In the genomic region with DNA sequence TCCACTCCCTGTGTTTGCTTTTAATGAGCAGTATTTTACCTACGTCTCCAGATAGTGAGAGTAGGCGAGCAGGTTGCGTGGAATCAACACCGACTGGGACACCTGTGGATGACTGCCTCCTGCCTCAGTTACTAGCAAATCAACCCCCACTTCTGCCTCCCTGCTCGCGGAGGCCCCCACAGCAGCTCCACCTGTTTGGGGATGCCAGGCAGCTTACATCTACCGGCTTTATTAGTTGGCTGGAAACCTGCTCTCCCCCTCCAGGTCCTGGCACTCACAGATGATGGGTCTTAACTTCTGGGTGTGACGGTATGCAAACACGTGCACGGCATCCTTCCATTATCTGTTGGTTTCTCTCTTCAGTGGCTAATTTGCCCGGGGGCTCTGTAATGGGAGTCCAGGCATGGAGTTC, we compare ENCODE assay signal across 19 cellular contexts.
DNase-seq lines count a peak whose midpoint lies in the region; TF ChIP-seq lines count a peak whose summit lies in the region.
"Had no signal": no experiment of that assay in that cellular context is flagged by ENCODE, and none has a peak within 500 bp of the region (broad histone marks: within the 10 kb centered on the region; RNA-seq: fewer than 3 reads in every experiment).

No MANE protein-coding gene starts in this region.

- TF ChIP-seq CTCF in HEK293 (tag by site-specific recombination; IDR thresholded peaks at IDR 0.05) (no peak), smooth muscle cell (IDR thresholded peaks at IDR 0.05; ENCODE audit: borderline replicate concordance, insufficient read depth, poor library complexity, severe bottlenecking) (no peak)

- peak overlapping the region; percentile 71 for H3K4me2 ChIP-seq in smooth muscle cell
- H3K4me2 ChIP-seq: BLaER1 had no signal

- H3K27ac ChIP-seq in HEK293 (ENCODE audit: extremely low read depth, low read depth, low read length) (no peak overlapping the region; the same call in 1 of the 2 replicates), iPS-20b (ENCODE audit: low read length) (no peak overlapping the region), smooth muscle cell (ENCODE audit: low read depth) (no peak overlapping the region)
- H3K27ac ChIP-seq: ascending aorta, BLaER1, gastrocnemius medialis, prostate gland had no signal

- H3K36me3 Mint-ChIP-seq in activated naive CD4-positive, alpha-beta T cell treated with anti-CD3 and anti-CD28 coated beads for 36 hours (ENCODE audit: low read depth) = no peaks in the 10 kb centered on the region
- no peaks in the 10 kb centered on the region for H3K36me3 Mint-ChIP-seq in activated naive CD8-positive, alpha-beta T cell treated with anti-CD3 and anti-CD28 coated beads for 36 hours
- H3K36me3 Mint-ChIP-seq: naive thymus-derived CD4-positive, alpha-beta T cell; stimulated activated memory B cell treated with anti-CD40 and anti-IgM and Interleukin-4, amounts not matched to agents 10 μg/mL and 1 μg/mL and 100 μg/mL, for 72 hours had no signal

- H3K9ac ChIP-seq in iPS-20b (ENCODE audit: low read depth, low read length) (peak overlapping the region; percentile 11; the same call in 1 of the 2 replicates), smooth muscle cell (ENCODE audit: low read depth) (no peak overlapping the region)
- H3K9ac ChIP-seq: BLaER1 had no signal

- H2AFZ ChIP-seq in smooth muscle cell (ENCODE audit: low read depth) = peak overlapping the region; percentile 87

- H3K4me3 Mint-ChIP-seq in activated naive CD4-positive, alpha-beta T cell treated with anti-CD3 and anti-CD28 coated beads for 36 hours = no peak overlapping the region
- H3K4me3 Mint-ChIP-seq in activated naive CD8-positive, alpha-beta T cell treated with anti-CD3 and anti-CD28 coated beads for 36 hours = no peak overlapping the region
- H3K4me3 Mint-ChIP-seq: activated CD4-positive, alpha-beta T cell treated with anti-CD3 and anti-CD28 coated beads, Interleukin-2, amount 10 ng/mL, durations not matched to agents 24 days and 14 days; naive thymus-derived CD4-positive, alpha-beta T cell; stimulated activated memory B cell treated with anti-CD40 and anti-IgM and Interleukin-4, amounts not matched to agents 10 μg/mL and 1 μg/mL and 100 μg/mL, for 72 hours had no signal

- CTCF ChIA-PET in HEK293 (lab: Yijun Ruan, JAX) = interaction anchor here (1.4 kb wide), 1 partner anchor 18 kb away, joined by 4 read pairs; no protein-coding TSS in a partner anchor
- CTCF ChIA-PET in activated naive CD4-positive, alpha-beta T cell treated with anti-CD3 and anti-CD28 coated beads for 36 hours (lab: Charles Lee) = interaction anchor here (0.6 kb wide), 1 partner anchor 265 kb away, joined by 3 read pairs; no protein-coding TSS in a partner anchor

- no peaks in the 10 kb centered on the region for H4K20me1 ChIP-seq in smooth muscle cell (ENCODE audit: low read depth)
- H4K20me1 ChIP-seq: BLaER1 had no signal

- no peaks in the 10 kb centered on the region for H3K9me3 ChIP-seq in HEK293 (ENCODE audit: control insufficient read depth, insufficient read depth, low read depth, low read length)
- H3K9me3 ChIP-seq in iPS-20b (ENCODE audit: insufficient read depth, low read depth, low read length) = no peaks in the 10 kb centered on the region
- H3K9me3 ChIP-seq in smooth muscle cell (replicated peaks; ENCODE audit: low read depth) = no peaks in the 10 kb centered on the region
- H3K9me3 ChIP-seq: ascending aorta, BLaER1, gastrocnemius medialis, prostate gland, tibial nerve had no signal

- H3K27me3 Mint-ChIP-seq in activated naive CD4-positive, alpha-beta T cell treated with anti-CD3 and anti-CD28 coated beads for 36 hours (ENCODE audit: low read depth) = peaks cover 11% of the 10 kb centered on the region
- H3K27me3 Mint-ChIP-seq in activated naive CD8-positive, alpha-beta T cell treated with anti-CD3 and anti-CD28 coated beads for 36 hours = peaks cover 15% of the 10 kb centered on the region

- no peaks in the 10 kb centered on the region for H3K4me1 Mint-ChIP-seq in activated naive CD4-positive, alpha-beta T cell treated with anti-CD3 and anti-CD28 coated beads for 36 hours (ENCODE audit: low read depth)
- no peaks in the 10 kb centered on the region for H3K4me1 Mint-ChIP-seq in activated naive CD8-positive, alpha-beta T cell treated with anti-CD3 and anti-CD28 coated beads for 36 hours
- H3K4me1 Mint-ChIP-seq: activated CD4-positive, alpha-beta T cell treated with anti-CD3 and anti-CD28 coated beads, Interleukin-2, amount 10 ng/mL, durations not matched to agents 24 days and 14 days had no signal

- 55% methylated on average over 11 of the region's 11 CpGs for WGBS in smooth muscle cell (ENCODE audit: low lambda C conversion rate)

- H3K9me3 Mint-ChIP-seq in activated naive CD4-positive, alpha-beta T cell treated with anti-CD3 and anti-CD28 coated beads for 36 hours = no peaks in the 10 kb centered on the region
- no peaks in the 10 kb centered on the region for H3K9me3 Mint-ChIP-seq in activated naive CD8-positive, alpha-beta T cell treated with anti-CD3 and anti-CD28 coated beads for 36 hours
- H3K9me3 Mint-ChIP-seq: activated CD4-positive, alpha-beta T cell treated with anti-CD3 and anti-CD28 coated beads, Interleukin-2, amount 10 ng/mL, durations not matched to agents 24 days and 14 days; naive thymus-derived CD4-positive, alpha-beta T cell; stimulated activated memory B cell treated with anti-CD40 and anti-IgM and Interleukin-4, amounts not matched to agents 10 μg/mL and 1 μg/mL and 100 μg/mL, for 72 hours had no signal

- H3K4me1 ChIP-seq in HEK293 (ENCODE audit: control insufficient read depth, insufficient read depth, low read length) (peaks cover 5% of the 10 kb centered on the region; the same call in 1 of the 2 replicates), iPS-20b (ENCODE audit: insufficient read depth, low read length) (peaks cover 13% of the 10 kb centered on the region; the same call in 1 of the 2 replicates), smooth muscle cell (ENCODE audit: low read depth) (peaks cover 20% of the 10 kb centered on the region)
- H3K4me1 ChIP-seq: ascending aorta, BLaER1, gastrocnemius medialis, prostate gland had no signal

- H3K79me2 ChIP-seq in smooth muscle cell (ENCODE audit: low read depth) = no peaks in the 10 kb centered on the region

- H3K4me3 ChIP-seq in HEK293 (ENCODE audit: low read depth, low read length) = no peak overlapping the region
- H3K4me3 ChIP-seq in iPS-20b (ENCODE audit: low read length) = peak overlapping the region; percentile 46; the same call in 1 of the 2 replicates
- peak overlapping the region; percentile 13 for H3K4me3 ChIP-seq in smooth muscle cell
- H3K4me3 ChIP-seq: BLaER1, prostate gland had no signal

- H3K27me3 ChIP-seq in iPS-20b (ENCODE audit: insufficient read depth, low read length) = no peaks in the 10 kb centered on the region
- no peaks in the 10 kb centered on the region for H3K27me3 ChIP-seq in smooth muscle cell (ENCODE audit: low read depth)
- H3K27me3 ChIP-seq: ascending aorta, BLaER1, gastrocnemius medialis, tibial nerve had no signal

- POLR2A ChIA-PET in HEK293 (lab: Yijun Ruan, JAX) = no interaction called here

- DNase-seq in RPMI7951 (ENCODE audit: low read depth) (peak; percentile 60), smooth muscle cell (lab: John Stamatoyannopoulos, UW; ENCODE audit: unreplicated experiment) (no peak), NCI-H226 (no peak)
- no peak for DNase-seq in activated naive CD4-positive, alpha-beta T cell treated with anti-CD3 and anti-CD28 coated beads for 36 hours
- no peak for DNase-seq in activated naive CD8-positive, alpha-beta T cell treated with anti-CD3 and anti-CD28 coated beads for 36 hours
- DNase-seq: activated CD4-positive, alpha-beta T cell treated with anti-CD3 and anti-CD28 coated beads, Interleukin-2, amount 10 ng/mL, durations not matched to agents 24 days and 14 days; activated gamma-delta T cell treated with Interleukin-2 at 50 U/mL for 16 hours; DMS 273 treated with DMSO at 0.1 percent for 48 hours; MV-4-11; naive thymus-derived CD4-positive, alpha-beta T cell; NCI-H2081 treated with DMSO at 0.1 percent for 48 hours had no signal

- H3F3A ChIP-seq in smooth muscle cell (ENCODE audit: low read depth) = no peaks in the 10 kb centered on the region

- H3K27ac Mint-ChIP-seq in activated naive CD4-positive, alpha-beta T cell treated with anti-CD3 and anti-CD28 coated beads for 36 hours = no peak overlapping the region
- no peak overlapping the region for H3K27ac Mint-ChIP-seq in activated naive CD8-positive, alpha-beta T cell treated with anti-CD3 and anti-CD28 coated beads for 36 hours
- H3K27ac Mint-ChIP-seq: activated CD4-positive, alpha-beta T cell treated with anti-CD3 and anti-CD28 coated beads, Interleukin-2, amount 10 ng/mL, durations not matched to agents 24 days and 14 days; naive thymus-derived CD4-positive, alpha-beta T cell; stimulated activated memory B cell treated with anti-CD40 and anti-IgM and Interleukin-4, amounts not matched to agents 10 μg/mL and 1 μg/mL and 100 μg/mL, for 72 hours had no signal

- H3K36me3 ChIP-seq in HEK293 (ENCODE audit: control insufficient read depth in 2 of 2, insufficient read depth in 1 of 2, low read length in 2 of 2) (no peaks in the 10 kb centered on the region), iPS-20b (ENCODE audit: insufficient read depth, low read depth, low read length) (no peaks in the 10 kb centered on the region), smooth muscle cell (ENCODE audit: low read depth) (no peaks in the 10 kb centered on the region)
- H3K36me3 ChIP-seq: ascending aorta, BLaER1, gastrocnemius medialis, prostate gland, tibial nerve had no signal

- intact Hi-C loops in activated naive CD4-positive, alpha-beta T cell treated with anti-CD3 and anti-CD28 coated beads for 36 hours (cut with micrococcal nuclease) = no loop called here

TF ChIP-seq in HEK293, 187 proteins besides CTCF, POLR2A, EP300 and RAD21 (continues in another document):
- TF ChIP-seq ZNF239 (tag by site-specific recombination; IDR thresholded peaks at IDR 0.05) (no peak), ZNF23 (tag by site-specific recombination; IDR thresholded peaks at IDR 0.05; ENCODE audit: borderline replicate concordance) (no peak), KLF1 (tag by site-specific recombination; IDR thresholded peaks at IDR 0.05) (no peak), ZNF174 (tag by site-specific recombination; IDR thresholded peaks at IDR 0.05) (no peak), SP3 (tag by site-specific recombination; IDR thresholded peaks at IDR 0.05) (no peak), HOXA7 (CRISPR knock-in tag; IDR thresholded peaks at IDR 0.05; ENCODE audit: borderline replicate concordance) (no peak)
- TF ChIP-seq, protein P1, sequence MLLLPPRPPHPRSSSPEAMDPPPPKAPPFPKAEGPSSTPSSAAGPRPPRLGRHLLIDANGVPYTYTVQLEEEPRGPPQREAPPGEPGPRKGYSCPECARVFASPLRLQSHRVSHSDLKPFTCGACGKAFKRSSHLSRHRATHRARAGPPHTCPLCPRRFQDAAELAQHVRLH (tag by site-specific recombination; IDR thresholded peaks at IDR 0.05) = no peak
